In the genomic region with DNA sequence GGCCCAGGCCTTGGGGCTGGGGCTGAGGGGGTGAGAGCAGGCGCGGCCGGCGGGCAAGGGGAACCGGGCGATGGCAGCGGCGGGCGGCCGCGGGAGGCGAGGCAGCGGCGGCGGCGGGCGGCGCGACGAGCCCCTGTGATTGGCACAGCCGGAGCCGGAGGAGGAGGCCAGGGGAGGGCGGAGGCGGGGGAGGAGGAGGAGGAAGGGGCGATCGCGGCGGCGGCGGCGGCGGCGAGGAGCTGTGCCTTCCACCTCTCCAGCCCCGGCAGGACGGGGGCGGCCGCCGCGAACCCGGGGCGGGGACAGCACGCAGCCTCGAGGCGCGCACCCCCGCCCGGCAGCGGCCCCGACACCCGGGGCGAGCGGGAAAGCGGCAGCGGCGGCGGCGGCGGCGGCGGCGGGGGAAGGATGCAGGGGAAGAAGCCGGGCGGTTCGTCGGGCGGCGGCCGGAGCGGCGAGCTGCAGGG, we compare ENCODE assay signal across 8 cellular contexts. TPM values are rescaled to one million over a fixed set of nuclear protein-coding genes. Genes with fewer than 3 reads are reported as not detected.
DNase-seq lines count a peak whose midpoint lies in the region; ATAC-seq, FAIRE-seq and TF ChIP-seq lines count a peak whose summit lies in the region.

SLCO3A1 (plus strand) TSS at position 208 of the 467 bp plus-strand sequence.

- intact Hi-C loops in Caco-2 (cut with micrococcal nuclease; ENCODE audit: unreplicated experiment) (loop anchor here (1.0 to 5.0 kb wide), 3 partner anchors 147 to 551 kb away; no protein-coding TSS in a partner anchor), K562 (cut with micrococcal nuclease) (loop anchor here (2.0 to 5.0 kb wide), 3 partner anchors 147 to 551 kb away; no protein-coding TSS in a partner anchor)

- H3K4me1 Mint-ChIP-seq in Caco-2 (ENCODE audit: low read depth, unreplicated experiment) (no peaks in the 10 kb centered on the region), T-helper 17 cell (peaks cover 53% of the 10 kb centered on the region)

- H3K36me3 ChIP-seq in Caco-2 (ENCODE audit: control insufficient read depth, insufficient read depth, low read length) (no peaks in the 10 kb centered on the region), K562 (ENCODE audit: control insufficient read depth, insufficient read depth, low read length) (no peaks in the 10 kb centered on the region), iPS-18a (ENCODE audit: control insufficient read depth, low read depth, low read length) (no peaks in the 10 kb centered on the region), skeletal muscle tissue (ENCODE audit: control insufficient read depth in 3 of 3, insufficient read depth in 3 of 3, low read length in 3 of 3) (no peaks in the 10 kb centered on the region)

- WGBS in K562 (ENCODE audit: insufficient coverage, low coverage, missing lambda C conversion rate), result 2% methylated on average over 15 of the region's 70 CpGs

- no peak for TF ChIP-seq RAD21 in K562 (CRISPR knock-in tag; conservative IDR thresholded peaks at IDR 0.05 in 1 of 2, IDR thresholded peaks at IDR 0.05 in 1 of 2)

- TF ChIP-seq EP300 in K562 (IDR thresholded peaks at IDR 0.05; ENCODE audit: low read length), result no peak

- H3K9me3 ChIP-seq in Caco-2 (no peaks in the 10 kb centered on the region), T-helper 17 cell (ENCODE audit: control insufficient read depth, low read length, poor library complexity, severe bottlenecking) (no peaks in the 10 kb centered on the region), K562 (replicated peaks; ENCODE audit: control insufficient read depth, insufficient read depth, low read depth, low read length) (no peaks in the 10 kb centered on the region), iPS-18a (ENCODE audit: control insufficient read depth, low read depth, low read length) (no peaks in the 10 kb centered on the region), skeletal muscle tissue (ENCODE audit: control insufficient read depth in 3 of 3, low read length in 3 of 3) (no peaks in the 10 kb centered on the region)

- H3K36me3 Mint-ChIP-seq in Caco-2 (ENCODE audit: insufficient read depth, unreplicated experiment) (no peaks in the 10 kb centered on the region), T-helper 17 cell (ENCODE audit: low read depth) (no peaks in the 10 kb centered on the region)

- H3K27me3 Mint-ChIP-seq in Caco-2 (ENCODE audit: insufficient read depth, unreplicated experiment) (peaks cover 18% of the 10 kb centered on the region), T-helper 17 cell (no peaks in the 10 kb centered on the region)

- no peaks in the 10 kb centered on the region for H3K9me1 ChIP-seq in K562 (ENCODE audit: control insufficient read depth, insufficient read depth, low read length)

- H3K9me3 Mint-ChIP-seq in Caco-2 (ENCODE audit: unreplicated experiment), result no peaks in the 10 kb centered on the region

- ATAC-seq in GM21529 (IDR thresholded peaks at IDR 0.05; ENCODE audit: unreplicated experiment) (peak; percentile 17), T-helper 17 cell (peak; percentile 56), K562 (peak; percentile 44; the same call in 2 of the 3 replicates)

- no peak for TF ChIP-seq POLR2A in K562 (conservative IDR thresholded peaks at IDR 0.05)

- no peaks in the 10 kb centered on the region; the same call in 1 of the 2 replicates for H3K27me3 ChIP-seq in Caco-2 (replicated peaks; ENCODE audit: control insufficient read depth, insufficient read depth, low read length)
- H3K27me3 ChIP-seq in K562 (ENCODE audit: control insufficient read depth in 2 of 2, insufficient read depth in 2 of 2, low read length in 2 of 2), result peaks cover 0 to 5% of the 10 kb centered on the region in 2 experiments; a peak in 3 of 5 replicates
- H3K27me3 ChIP-seq in iPS-18a (ENCODE audit: control insufficient read depth, insufficient read depth, low read length), result peaks cover 18% of the 10 kb centered on the region
- H3K27me3 ChIP-seq in skeletal muscle tissue (ENCODE audit: control insufficient read depth in 3 of 3, insufficient read depth in 3 of 3, low read length in 3 of 3), result no peaks in the 10 kb centered on the region

- no peaks in the 10 kb centered on the region for H4K20me1 ChIP-seq in K562 (replicated peaks; ENCODE audit: control insufficient read depth, insufficient read depth, low read length)

- H3K9ac ChIP-seq in K562 (ENCODE audit: insufficient read depth in 1 of 2, low read depth in 2 of 2, low read length in 2 of 2), result peak within 1 kb of the TSS; percentile 27 to 72; a peak in 3 of 4 replicates
- H3K9ac ChIP-seq in iPS-18a (ENCODE audit: low read length), result peak within 1 kb of the TSS; percentile 27
- peak within 1 kb of the TSS; percentile 40 to 85 (median 78) for H3K9ac ChIP-seq in skeletal muscle tissue (ENCODE audit: low read depth in 1 of 3, low read length in 3 of 3)

- H3K4me3 ChIP-seq in Caco-2 (ENCODE audit: low read depth, low read length), result peak within 1 kb of the TSS; percentile 27
- peak within 1 kb of the TSS; percentile 54 for H3K4me3 ChIP-seq in Jurkat, Clone E6-1 (ENCODE audit: low read length)
- H3K4me3 ChIP-seq in K562, result peak within 1 kb of the TSS; percentile 47
- peak within 1 kb of the TSS; percentile 78 for H3K4me3 ChIP-seq in iPS-18a (ENCODE audit: low read length)
- H3K4me3 ChIP-seq in skeletal muscle tissue (ENCODE audit: low read length in 3 of 3), result peak within 1 kb of the TSS; percentile 71 to 80 (median 77)

- H3K4me1 ChIP-seq in Caco-2 (no peaks in the 10 kb centered on the region), K562 (replicated peaks in 1 of 2; ENCODE audit: control insufficient read depth in 2 of 2, insufficient read depth in 2 of 2, low read length in 2 of 2) (peaks cover 0 to 17% of the 10 kb centered on the region in 2 experiments; a peak in 2 of 5 replicates), iPS-18a (ENCODE audit: control insufficient read depth, low read depth, low read length) (peaks cover 27% of the 10 kb centered on the region), skeletal muscle tissue (ENCODE audit: control insufficient read depth in 3 of 3, insufficient read depth in 3 of 3, low read length in 3 of 3) (peaks cover 15 to 27% (median 26%) of the 10 kb centered on the region in 3 donors)

- BruUV-seq in Caco-2 (replicated peaks; lab: Mats Ljungman, UMichigan) (no TSS peak), K562 (replicated peaks; lab: Mats Ljungman, UMichigan) (no TSS peak)

- H3K27ac Mint-ChIP-seq in Caco-2 (ENCODE audit: unreplicated experiment) (no peak within 1 kb of the TSS), T-helper 17 cell (peak within 1 kb of the TSS; percentile 94)

- peak within 1 kb of the TSS; percentile 72 for H3K4me2 ChIP-seq in K562 (ENCODE audit: insufficient read depth, low read length)

- FAIRE-seq in K562 (lab: Jason Lieb, UNC), result no peak

- no peak within 1 kb of the TSS for H3K27ac ChIP-seq in K562 (ENCODE audit: extremely low read depth, low read depth, low read length)
- no peak within 1 kb of the TSS for H3K27ac ChIP-seq in iPS-18a (ENCODE audit: low read length)
- peak within 1 kb of the TSS; percentile 85 for H3K27ac ChIP-seq in skeletal muscle tissue (ENCODE audit: low read depth, low read length)

- TF ChIP-seq CTCF in Caco-2 (IDR thresholded peaks at IDR 0.05; ENCODE audit: insufficient read depth in 1 of 2, low read depth in 1 of 2, low read length in 1 of 2, severe bottlenecking in 1 of 2, unreplicated experiment in 1 of 2), result no peak
- TF ChIP-seq CTCF in K562 (IDR thresholded peaks at IDR 0.05 in 2 of 3, conservative IDR thresholded peaks at IDR 0.05 in 1 of 3; ENCODE audit: insufficient read depth in 2 of 3, low read depth in 1 of 3, low read length in 3 of 3), result no peak

- POLR2A ChIA-PET in Caco-2 (lab: Charles Lee), result no interaction called here
- POLR2A ChIA-PET in K562 (lab: Yijun Ruan, JAX), result interaction anchor here (0.6 kb wide), 1 partner anchor 83 kb away, joined by 4 read pairs; no protein-coding TSS in a partner anchor

- in situ Hi-C loops in K562 (cut with MboI), result no loop called here

- DNase-seq in Caco-2 (peak in 1 of 2 experiments; percentile 23), T-helper 17 cell (peak; percentile 59 to 79 (median 76)), K562 (ENCODE audit: extremely low read depth in 1 of 4, low spot score in 3 of 4) (peak in 3 of 4 experiments; percentile 12 to 63 (median 54)), HuH-7 (ENCODE audit: low spot score) (no peak)
- no peak for DNase-seq in Jurkat, Clone E6-1 (ENCODE audit: low read depth, low spot score)

- H3K4me3 Mint-ChIP-seq in Caco-2 (ENCODE audit: unreplicated experiment), result peak within 1 kb of the TSS; percentile 57
- H3K4me3 Mint-ChIP-seq in T-helper 17 cell, result peak within 1 kb of the TSS; percentile 89

- H3K79me2 ChIP-seq in K562 (ENCODE audit: control insufficient read depth, insufficient read depth, low read length), result no peaks in the 10 kb centered on the region

- CTCF ChIA-PET in Caco-2 (lab: Charles Lee), result interaction anchor here (0.6 kb wide), 1 partner anchor 26 kb away, joined by 3 read pairs; no protein-coding TSS in a partner anchor
- CTCF ChIA-PET in K562 (lab: Yijun Ruan, JAX; ENCODE audit: low intra/inter-chr PET ratio), result interaction anchor here (0.5 to 1.2 kb wide), 3 partner anchors 42 to 551 kb away, joined by 3 to 5 read pairs (median 4); no protein-coding TSS in a partner anchor

- H2AFZ ChIP-seq in K562 (ENCODE audit: low read depth, low read length), result peak within 1 kb of the TSS; percentile 90

RNA-seq across cellular contexts. Expression of gene SLCO3A1, which starts in this region (rescaled TPM):
- total RNA-seq in Caco-2 (2022) (0.26 TPM in 1 of 2 replicates, not detected in the other), T-helper 17 cell (10 to 100 TPM; 55.9 to 65.1 TPM), K562 (2014; rRNA removed) (0.09 TPM in 1 of 2 replicates, not detected in the other), K562 (2014; rRNA removed; fragmentation: Illumina TruSeq; extraction: Trizol) (not detected in 2 replicates), K562 (2015; rRNA removed; fragmentation: Illumina TruSeq; extraction: Trizol) (not detected in 2 replicates), K562 (2021) (0.25 and 0.84 TPM in 2 replicates), skeletal muscle tissue (4.7 TPM)
- 11.8 TPM for polyA plus RNA-seq in Jurkat, Clone E6-1 (2012; ENCODE audit: insufficient read depth, insufficient read length)
- 0.25 TPM in 1 of 2 replicates, not detected in the other for total RNA-seq in K562 (2011; cell fraction: chromatin; rRNA removed; ENCODE audit: low replicate concordance)
- total RNA-seq in K562 (2011; cell fraction: nucleolus; rRNA removed), result 0.33 TPM in 1 of 2 replicates, not detected in the other
- total RNA-seq in K562 (2011; cell fraction: nucleoplasm; rRNA removed), result 0.15 TPM in 1 of 2 replicates, not detected in the other
- polyA plus RNA-seq in K562 (2011; rRNA removed) (0.01 and 0.08 TPM in 2 replicates), K562 (2014; fragmentation: Illumina TruSeq; extraction: Trizol) (0.03 and 0.22 TPM in 2 replicates), K562 (2014; fragmentation: Nextera tagmentation; extraction: Ambion mirVana) (under 1 TPM in 1 of 2 experiments, not detected in 1; 0.01 TPM), K562 (2014; rRNA removed) (0.61 TPM in 1 of 2 replicates, not detected in the other)
- 0.10 and 0.34 TPM in 2 replicates for polyA plus RNA-seq in K562 (2011; cell fraction: cytosol; rRNA removed)
- polyA plus RNA-seq in K562 (2011; cell fraction: nucleus; rRNA removed), result 0.04 and 0.09 TPM in 2 replicates
- polyA plus RNA-seq in K562 (2012), result 0.10 and 0.43 TPM in 2 replicates
- 0.03 TPM in 1 of 2 replicates, not detected in the other for polyA minus RNA-seq in K562 (2011; rRNA and poly(A)+ RNA removed)
- 0.36 TPM in 1 of 2 replicates, not detected in the other for polyA minus RNA-seq in K562 (2011; cell fraction: cytosol; rRNA and poly(A)+ RNA removed)
- polyA minus RNA-seq in K562 (2011; cell fraction: nucleus; rRNA and poly(A)+ RNA removed), result 0.13 TPM in 1 of 2 replicates, not detected in the other

Comparison
In these comparisons a context has a peak if more than half of its experiments do, and no peak if none do; other contexts are left out.
1. Peak in DNase-seq, ATAC-seq, H3K4me3 ChIP-seq, H3K9ac ChIP-seq and H3K4me2 ChIP-seq in K562; RNA of the gene not detected or under 1 TPM.
2. DNase-seq: peak in T-helper 17 cell (3 of 3); none in Jurkat, Clone E6-1 (single experiment) and HuH-7 (single experiment).
3. H3K4me3 ChIP-seq: peak in every context shown above with its lines; median percentile 78 in iPS-18a; 77 in skeletal muscle tissue; 54 in Jurkat, Clone E6-1; 47 in K562; 27 in Caco-2.
4. H3K9ac ChIP-seq: peak in every context shown above with its lines; median percentile 78 in skeletal muscle tissue; 50 in K562; 27 in iPS-18a.
5. Peak in every context shown above with its lines, with median percentiles within 50 percentile points of each other: ATAC-seq.